In the genomic region with DNA sequence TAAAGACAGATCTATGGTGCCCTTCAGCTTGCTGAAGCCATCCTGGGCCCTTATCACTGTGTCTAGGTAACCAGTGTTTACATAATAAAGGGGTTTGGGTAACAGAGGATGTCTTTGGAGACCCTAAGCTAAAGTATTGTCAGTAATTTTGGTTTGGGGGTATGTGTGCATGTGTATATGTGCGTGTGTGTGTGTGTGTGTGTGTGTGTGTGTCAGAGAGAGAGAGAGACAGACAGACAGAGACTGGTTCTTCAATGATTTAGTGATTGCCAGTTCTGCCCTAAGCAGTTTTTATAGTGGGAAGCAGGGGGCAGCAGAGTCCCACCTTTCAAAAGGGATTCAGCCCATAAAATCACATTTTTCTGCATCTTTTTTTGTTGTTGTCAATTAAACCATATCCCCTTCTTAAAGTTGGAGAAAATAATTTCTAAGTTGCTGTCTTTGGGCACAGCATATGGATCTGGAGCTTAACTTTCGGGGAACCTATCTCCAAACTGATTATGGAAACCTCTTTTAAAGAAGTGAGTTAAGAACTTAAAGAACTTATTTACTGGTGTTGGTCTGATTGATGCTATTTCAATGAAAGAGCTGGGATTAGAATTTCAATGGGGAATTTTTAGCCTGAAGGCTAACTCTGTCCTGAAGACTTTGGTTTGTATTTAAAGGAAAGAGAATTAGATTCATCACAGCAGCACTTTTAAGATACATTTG, we compare ENCODE assay signal across 8 cellular contexts. TPM values are rescaled to one million over a fixed set of nuclear protein-coding genes. Genes with fewer than 3 reads are reported as not detected.
DNase-seq lines count a peak whose midpoint lies in the region; ATAC-seq, FAIRE-seq and TF ChIP-seq lines count a peak whose summit lies in the region.

No MANE protein-coding gene starts in this region.

- SMC1A ChIA-PET in GM12878 (lab: Charles Lee; ENCODE audit: uncharacterized antibody, unreplicated experiment), result interaction anchor here (0.7 to 2.2 kb wide), 11 partner anchors 9 to 1110 kb away, joined by 3 to 5 read pairs (median 3); no protein-coding TSS in a partner anchor

- CTCF ChIA-PET in AG04449 (lab: Yijun Ruan, JAX), result interaction anchor here (0.7 to 3.0 kb wide), 15 partner anchors 9 to 1233 kb away, joined by 3 to 22 read pairs (median 4); no protein-coding TSS in a partner anchor
- CTCF ChIA-PET in GM12878 (lab: Yijun Ruan, JAX), result interaction anchor here (0.8 to 4.4 kb wide), 18 partner anchors 8 to 1462 kb away, joined by 3 to 19 read pairs (median 4); no protein-coding TSS in a partner anchor

- peak; percentile 60 for TF ChIP-seq RAD21 in GM12878 (IDR thresholded peaks at IDR 0.05; ENCODE audit: insufficient read depth, low read depth, low read length)

- H3K79me2 ChIP-seq in GM12878 (ENCODE audit: control insufficient read depth, insufficient read depth, low read length), result no peaks in the 10 kb centered on the region

- no peak overlapping the region for H3K4me2 ChIP-seq in GM12878 (ENCODE audit: control insufficient read depth, insufficient read depth)

- H3K9ac ChIP-seq in GM12878 (ENCODE audit: control insufficient read depth, insufficient read depth, low read length), result no peak overlapping the region

- WGBS in GM12878 (ENCODE audit: insufficient coverage, insufficient replicate concordance, low lambda C conversion rate, missing lambda C conversion rate), result 0% methylated on average over 2 of the region's 2 CpGs
- WGBS in stomach, 5 donors, result 22 to 38% (median 34%) methylated on average over 2 of the region's 2 CpGs

- H3K9me3 ChIP-seq in GM12878 (replicated peaks; ENCODE audit: control insufficient read depth, insufficient read depth, low read length) (no peaks in the 10 kb centered on the region), stomach (no peaks in the 10 kb centered on the region), left lung (no peaks in the 10 kb centered on the region)

- H3K4me1 ChIP-seq in GM12878 (ENCODE audit: control insufficient read depth, insufficient read depth, low read length) (no peaks in the 10 kb centered on the region), stomach (no peaks in the 10 kb centered on the region), left lung (no peaks in the 10 kb centered on the region)

- no peaks in the 10 kb centered on the region for H3K27me3 ChIP-seq in GM12878 (replicated peaks in 1 of 2; ENCODE audit: control insufficient read depth in 2 of 2, insufficient read depth in 2 of 2, low read length in 1 of 2)
- H3K27me3 ChIP-seq in stomach, result no peaks in the 10 kb centered on the region
- no peaks in the 10 kb centered on the region for H3K27me3 ChIP-seq in left lung

- no peak overlapping the region for H3K4me3 ChIP-seq in AG04449 (ENCODE audit: low read depth, low read length)
- H3K4me3 ChIP-seq in GM12878, result no peak overlapping the region
- H3K4me3 ChIP-seq in stomach, result no peak overlapping the region
- H3K4me3 ChIP-seq in left lung, result no peak overlapping the region

- no TSS peak for BruUV-seq in GM12878 (replicated peaks; lab: Mats Ljungman, UMichigan)

- FAIRE-seq in GM12878 (lab: Jason Lieb, UNC), result peak; percentile 52

- ATAC-seq in GM12878 (peak; percentile 85), left lung (no peak), HG03457 (IDR thresholded peaks at IDR 0.05; ENCODE audit: unreplicated experiment) (no peak)

- TF ChIP-seq POLR2A in GM12878 (IDR thresholded peaks at IDR 0.05; ENCODE audit: low read depth, low read length) (no peak), stomach (IDR thresholded peaks at IDR 0.05) (no peak)

- no peaks in the 10 kb centered on the region for H4K20me1 ChIP-seq in GM12878 (ENCODE audit: control insufficient read depth, insufficient read depth)

- DNase-seq in AG04449 (ENCODE audit: low read depth, low spot score) (no peak), G401 (ENCODE audit: low spot score) (peak; percentile 47), NCI-H1694 (lab: John Stamatoyannopoulos, UW) (peak; percentile 49), GM12878 (ENCODE audit: low read depth, low spot score) (no peak), lung microvascular endothelial cell (ENCODE audit: low read depth in 2 of 2) (peak; percentile 40 to 48), stomach (no peak), left lung (no peak)

- RAD21 ChIA-PET in GM12878 (lab: Charles Lee; ENCODE audit: unreplicated experiment), result interaction anchor here (1.0 kb wide), 1 partner anchor 1232 kb away, joined by 3 read pairs; no protein-coding TSS in a partner anchor

- H2AFZ ChIP-seq in GM12878 (ENCODE audit: control insufficient read depth, low read depth, low read length), result no peak overlapping the region

- H3K36me3 ChIP-seq in GM12878 (ENCODE audit: control insufficient read depth in 2 of 2, insufficient read depth in 2 of 2, low read length in 1 of 2) (no peaks in the 10 kb centered on the region), stomach (no peaks in the 10 kb centered on the region), left lung (no peaks in the 10 kb centered on the region)

- POLR2A ChIA-PET in AG04449 (lab: Yijun Ruan, JAX) (no interaction called here), GM12878 (lab: Charles Lee) (no interaction called here)

- H3K27ac ChIP-seq in GM12878 (ENCODE audit: control insufficient read depth, insufficient read depth) (no peak overlapping the region), stomach (no peak overlapping the region), left lung (no peak overlapping the region)

- TF ChIP-seq EP300 in GM12878 (IDR thresholded peaks at IDR 0.05; ENCODE audit: borderline replicate concordance in 1 of 2, control insufficient read depth in 1 of 2, low read depth in 2 of 2, low read length in 2 of 2), result no peak
- TF ChIP-seq EP300 in stomach (IDR thresholded peaks at IDR 0.05), result no peak

- intact Hi-C loops in GM12878 (cut with micrococcal nuclease; ENCODE audit: unreplicated experiment), result loop anchor here (2.0 to 5.0 kb wide), 2 partner anchors 61 to 1119 kb away; no protein-coding TSS in a partner anchor
- intact Hi-C loops in stomach (cut with DNase I; ENCODE audit: low total_unique reads), result no loop called here
- intact Hi-C loops in left lung (cut with DNase I), result no loop called here

- in situ Hi-C loops in G401 (cut with HindIII; ENCODE audit: low sequenced_read_pairs), result no loop called here
- in situ Hi-C loops in GM12878 (cut with MboI), result no loop called here

- TF ChIP-seq CTCF in AG04449 (IDR thresholded peaks at IDR 0.05; ENCODE audit: insufficient read depth, low read length, missing control alignments) (peak; percentile 58), GM12878 (IDR thresholded peaks at IDR 0.05 in 2 of 3, conservative IDR thresholded peaks at IDR 0.05 in 1 of 3; ENCODE audit: control insufficient read depth in 2 of 3, extremely low read depth in 1 of 3, insufficient read depth in 1 of 3, low read depth in 3 of 3, low read length in 3 of 3) (peak; percentile 58 to 68 (median 64)), stomach (IDR thresholded peaks at IDR 0.05) (peak in 3 of 7 experiments; percentile 8 to 22 (median 19)), left lung (IDR thresholded peaks at IDR 0.05) (peak in 1 of 2 donors; percentile 13)

TF ChIP-seq in GM12878, 131 proteins besides CTCF, POLR2A, EP300 and RAD21 (continues in another document):
- TF ChIP-seq EGR1 (IDR thresholded peaks at IDR 0.05; ENCODE audit: borderline replicate concordance in 1 of 2, low read depth in 2 of 2, low read length in 2 of 2), result no peak
- TF ChIP-seq NFYA (IDR thresholded peaks at IDR 0.05; ENCODE audit: borderline replicate concordance, low read depth, low read length), result no peak
- TF ChIP-seq SMC3 (IDR thresholded peaks at IDR 0.05; ENCODE audit: borderline replicate concordance, low read length), result peak; percentile 40; the same call in 1 of the 2 replicates
- peak; percentile 20; the same call in 1 of the 2 replicates for TF ChIP-seq NBN (IDR thresholded peaks at IDR 0.05)
- TF ChIP-seq SIX5 (IDR thresholded peaks at IDR 0.05; ENCODE audit: low read depth, low read length, severe bottlenecking), result no peak

RNA-seq across cellular contexts. Expression of a gene that starts 51.1 kb away (rescaled TPM):
- total RNA-seq in G401 (2014; rRNA removed; shearing (Covaris generic)), result 4.2 and 8.0 TPM in 2 replicates
- 69.2 and 73.8 TPM in 2 replicates for total RNA-seq in GM12878 (2013; cell fraction: nucleolus; rRNA removed)
- 7.2 and 7.4 TPM in 2 replicates for total RNA-seq in GM12878 (2014; rRNA removed)
- 14.4 and 16.8 TPM in 2 replicates for total RNA-seq in GM12878 (2014; rRNA removed; fragmentation: Illumina TruSeq; extraction: Trizol)
- total RNA-seq in GM12878 (2021), result 20.4 and 21.7 TPM in 2 replicates
- polyA plus RNA-seq in GM12878 (2011; ENCODE audit: low read depth), result 6.3 TPM
- polyA plus RNA-seq in GM12878 (2011; rRNA removed), result 23.8 and 33.0 TPM in 2 replicates
- polyA plus RNA-seq in GM12878 (2011; cell fraction: cytosol; rRNA removed), result 9.9 and 10.0 TPM in 2 replicates
- 21.4 and 26.5 TPM in 2 replicates for polyA plus RNA-seq in GM12878 (2011; cell fraction: nucleus; rRNA removed)
- 11.6 and 13.3 TPM in 2 replicates for polyA plus RNA-seq in GM12878 (2012)
- 26.4 and 35.1 TPM in 2 replicates for polyA plus RNA-seq in GM12878 (2014; fragmentation: Illumina TruSeq; extraction: Trizol)
- polyA plus RNA-seq in GM12878 (2014; fragmentation: Nextera tagmentation; extraction: Ambion mirVana), result 10 to 100 TPM in 1 of 2 experiments, 1 to 10 TPM in 1; 7.1 to 11.1 TPM
- polyA plus RNA-seq in GM12878 (2014; rRNA removed), result 18.1 and 22.2 TPM in 2 replicates
- 10 to 100 TPM; 26.0 to 29.4 TPM for polyA plus RNA-seq in GM12878 (2016; fragmentation: Nextera tagmentation; extraction: Ambion mirVana)
- polyA minus RNA-seq in GM12878 (2011; rRNA and poly(A)+ RNA removed), result 13.4 and 15.9 TPM in 2 replicates
- 5.5 and 8.6 TPM in 2 replicates for polyA minus RNA-seq in GM12878 (2011; cell fraction: cytosol; rRNA and poly(A)+ RNA removed)
- polyA minus RNA-seq in GM12878 (2011; cell fraction: nucleus; rRNA and poly(A)+ RNA removed), result 31.4 and 42.0 TPM in 2 replicates
- 5.0 and 6.7 TPM in 2 replicates for total RNA-seq in lung microvascular endothelial cell
- total RNA-seq in stomach, result 10 to 100 TPM in 4 of 5 donors, 1 to 10 TPM in 1; 5.3 to 44.2 (median 30.8) TPM
- 10 to 100 TPM in 1 of 3 donors, 1 to 10 TPM in 2; 9.2 to 12.2 (median 9.7) TPM for polyA plus RNA-seq in stomach
- total RNA-seq in left lung, result 10 to 100 TPM; 12.7 to 16.4 TPM

Comparison
In these comparisons a context has a peak if more than half of its experiments do, and no peak if none do; other contexts are left out.
1. DNase-seq: peak in G401 (single experiment), NCI-H1694 (single experiment) and lung microvascular endothelial cell (2 of 2); none in AG04449 (single experiment), GM12878 (single experiment), stomach (single experiment) and left lung (0 of 2).